In the genomic region with DNA sequence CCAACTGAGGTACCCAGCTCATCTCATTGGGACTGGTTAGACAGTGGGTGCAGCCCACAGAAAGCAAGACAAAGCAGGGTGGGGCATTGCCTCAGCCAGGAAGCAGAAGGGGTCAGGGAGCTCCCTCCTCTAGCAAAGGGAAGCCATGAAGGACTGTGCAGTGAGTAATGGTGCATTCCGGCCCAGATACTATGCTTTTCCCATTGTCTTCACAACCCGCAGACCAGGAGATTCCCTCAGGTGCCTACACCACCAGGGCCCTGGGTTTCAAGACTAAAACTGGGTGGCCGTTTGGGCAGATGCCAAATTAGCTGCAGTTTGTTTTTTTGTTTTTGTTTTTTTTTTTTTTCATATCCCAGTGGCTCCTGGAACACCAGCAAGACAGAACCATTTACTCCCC, we compare ENCODE assay signal across 23 cellular contexts.
DNase-seq lines count a peak whose midpoint lies in the region; ATAC-seq and TF ChIP-seq lines count a peak whose summit lies in the region.
"Had no signal": no experiment of that assay in that cellular context is flagged by ENCODE, and none has a peak within 500 bp of the region (broad histone marks: within the 10 kb centered on the region; RNA-seq: fewer than 3 reads in every experiment).

No MANE protein-coding gene starts in this region.

- intact Hi-C loops in body of pancreas (cut with DNase I) = no loop called here

- H3K4me3 ChIP-seq in SJSA1 = no peak overlapping the region
- no peak overlapping the region for H3K4me3 ChIP-seq in neuronal stem cell (ENCODE audit: low read length in 2 of 2)
- no peak overlapping the region for H3K4me3 ChIP-seq in body of pancreas
- H3K4me3 ChIP-seq: BLaER1, GM12878 had no signal

- no peak overlapping the region for H3K9ac ChIP-seq in neuronal stem cell (ENCODE audit: low read depth, low read length, poor library complexity)
- H3K9ac ChIP-seq: BLaER1 had no signal

- no peak overlapping the region for H3K18ac ChIP-seq in neuronal stem cell (ENCODE audit: low read length)

- H2BK120ac ChIP-seq in neuronal stem cell (ENCODE audit: low read depth, low read length) = no peak overlapping the region

- peak overlapping the region; percentile 49 for H2AFZ ChIP-seq in neuronal stem cell (ENCODE audit: low read length)

- no peak overlapping the region for H4K91ac ChIP-seq in neuronal stem cell (ENCODE audit: low read depth, low read length, poor library complexity)

- WGBS in neuronal stem cell (ENCODE audit: extremely low coverage in 2 of 2, insufficient read length in 2 of 2, insufficient replicate concordance in 1 of 2), 2 donors = no CpG with 5 or more reads among the region's 3 CpGs
- WGBS in body of pancreas, 2 donors = 63 to 66% methylated on average over 3 of the region's 3 CpGs

- H2BK5ac ChIP-seq in neuronal stem cell (ENCODE audit: low read length) = no peak overlapping the region

- no peak overlapping the region for H2BK15ac ChIP-seq in neuronal stem cell (ENCODE audit: low read length)

- H3K4ac ChIP-seq in neuronal stem cell (ENCODE audit: low read length) = no peak overlapping the region

- H3K23ac ChIP-seq in neuronal stem cell (ENCODE audit: low read depth, low read length, poor library complexity) = no peak overlapping the region

- no peaks in the 10 kb centered on the region for H3K36me3 ChIP-seq in SJSA1
- H3K36me3 ChIP-seq in neuronal stem cell (replicated peaks in 1 of 2; ENCODE audit: control insufficient read depth in 2 of 2, insufficient read depth in 2 of 2, low read length in 2 of 2) = no peaks in the 10 kb centered on the region
- no peaks in the 10 kb centered on the region for H3K36me3 ChIP-seq in body of pancreas (replicated peaks in 1 of 2; ENCODE audit: insufficient read depth in 1 of 2, low read depth in 2 of 2)
- H3K36me3 ChIP-seq: BE2C, BLaER1 had no signal

- no peaks in the 10 kb centered on the region for H3K79me1 ChIP-seq in neuronal stem cell (ENCODE audit: low read depth, low read length)

- TF ChIP-seq CTCF in body of pancreas (IDR thresholded peaks at IDR 0.05) = no peak

- H3K9me3 ChIP-seq in SJSA1 (replicated peaks) (no peaks in the 10 kb centered on the region; the same call in 1 of the 2 replicates), neuronal stem cell (replicated peaks in 1 of 2; ENCODE audit: control insufficient read depth in 2 of 2, insufficient read depth in 1 of 2, low read depth in 1 of 2, low read length in 2 of 2) (no peaks in the 10 kb centered on the region), body of pancreas (no peaks in the 10 kb centered on the region)
- H3K9me3 ChIP-seq: BE2C, BLaER1 had no signal

- H3K4me1 ChIP-seq in SJSA1 (replicated peaks) (peaks cover 7% of the 10 kb centered on the region), neuronal stem cell (ENCODE audit: control insufficient read depth in 2 of 2, insufficient read depth in 1 of 2, low read depth in 1 of 2, low read length in 2 of 2) (no peaks in the 10 kb centered on the region), body of pancreas (no peaks in the 10 kb centered on the region)
- H3K4me1 ChIP-seq: BE2C, BLaER1 had no signal

- no peak overlapping the region for H2BK12ac ChIP-seq in neuronal stem cell (ENCODE audit: low read length)

- H3K27me3 ChIP-seq in SJSA1 (replicated peaks) = no peaks in the 10 kb centered on the region
- no peaks in the 10 kb centered on the region for H3K27me3 ChIP-seq in neuronal stem cell (ENCODE audit: control insufficient read depth in 3 of 3, insufficient read depth in 3 of 3, low read depth in 1 of 3, low read length in 3 of 3)
- no peaks in the 10 kb centered on the region for H3K27me3 ChIP-seq in body of pancreas
- H3K27me3 ChIP-seq: BE2C, BLaER1 had no signal

- H3K4me2 ChIP-seq in neuronal stem cell (ENCODE audit: insufficient read depth, low read length, poor library complexity, severe bottlenecking) = no peak overlapping the region
- H3K4me2 ChIP-seq: BLaER1 had no signal

- ATAC-seq in HG03097 (IDR thresholded peaks at IDR 0.05; ENCODE audit: low FRiP score, unreplicated experiment) (no peak), left lobe of liver (no peak), body of pancreas (no peak)
- ATAC-seq: GM12878 had no signal

- peak; percentile 36 for DNase-seq in HT1080 (ENCODE audit: low read depth)
- peak; percentile 30 to 47 for DNase-seq in SJSA1 (ENCODE audit: low read depth in 1 of 2, low spot score in 2 of 2)
- DNase-seq in neuronal stem cell (ENCODE audit: low spot score) = no peak
- DNase-seq in left lobe of liver (ENCODE audit: low spot score) = no peak
- no peak for DNase-seq in body of pancreas
- DNase-seq: 8988T; ACHN; BE2C; C1 segment of cervical spinal cord; CD4-positive, alpha-beta memory T cell; CD4-positive, CD25-positive, alpha-beta regulatory T cell; CD8-positive, alpha-beta memory T cell; COR-L47; DMS 273 treated with DMSO at 0.1 percent for 48 hours; DMS153; DMS53; DMS79; DND-41; EL; GDM1 had no signal

- H3K27ac ChIP-seq in SJSA1 (no peak overlapping the region), neuronal stem cell (replicated peaks; ENCODE audit: low read length) (no peak overlapping the region), body of pancreas (no peak overlapping the region)
- H3K27ac ChIP-seq: BLaER1 had no signal

- no peak overlapping the region for H2AK5ac ChIP-seq in neuronal stem cell (ENCODE audit: low read depth, low read length)

- H4K8ac ChIP-seq in neuronal stem cell (ENCODE audit: low read depth, low read length) = no peak overlapping the region

- no peak for TF ChIP-seq POLR2A in body of pancreas (IDR thresholded peaks at IDR 0.05)

- H3K14ac ChIP-seq in neuronal stem cell (ENCODE audit: low read length) = no peak overlapping the region

Comparison
In these comparisons a context has a peak if more than half of its experiments do, and no peak if none do; other contexts are left out.
1. DNase-seq: peak in HT1080 (single experiment) and SJSA1 (2 of 2); none in neuronal stem cell (single experiment), left lobe of liver (single experiment) and body of pancreas (0 of 4).